ENCODE assay signal across 18 cellular contexts in the genomic region with DNA sequence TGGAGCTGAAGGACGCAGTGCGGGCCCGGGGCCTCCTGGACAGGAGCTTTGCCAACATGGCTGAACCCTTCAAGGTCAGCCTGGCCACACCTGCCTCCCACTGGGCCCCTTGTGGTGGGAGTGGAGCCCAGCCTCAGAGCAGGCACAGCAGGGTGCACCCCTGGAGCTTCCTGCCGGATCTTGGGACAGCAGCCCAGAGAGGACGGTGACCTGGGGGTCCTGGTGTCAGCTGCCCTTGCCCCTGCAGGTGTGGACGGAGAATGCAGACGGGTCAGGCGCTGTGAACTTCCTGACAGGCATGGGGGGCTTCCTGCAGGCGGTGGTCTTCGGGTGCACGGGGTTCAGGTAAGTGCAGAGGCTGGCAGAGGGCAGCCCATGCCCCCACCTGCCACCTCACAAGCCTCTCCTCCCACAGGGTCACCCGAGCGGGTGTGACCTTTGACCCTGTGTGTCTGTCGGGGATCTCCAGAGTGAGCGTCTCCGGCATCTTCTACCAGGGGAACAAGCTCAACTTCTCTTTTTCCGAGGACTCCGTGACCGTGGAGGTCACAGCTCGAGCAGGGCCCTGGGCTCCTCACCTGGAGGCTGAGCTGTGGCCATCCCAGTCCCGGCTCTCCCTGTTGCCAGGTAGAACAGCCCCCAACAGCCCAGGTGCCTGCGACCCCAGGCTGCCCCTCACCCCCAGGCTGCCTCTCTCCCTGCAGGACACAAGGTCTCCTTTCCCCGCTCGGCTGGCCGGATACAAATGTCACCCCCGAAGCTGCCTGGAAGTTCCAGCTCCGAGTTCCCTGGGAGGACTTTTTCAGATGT. TPM values are rescaled to one million over a fixed set of nuclear protein-coding genes. Genes with fewer than 3 reads are reported as not detected.
DNase-seq lines count a peak whose midpoint lies in the region; ATAC-seq and TF ChIP-seq lines count a peak whose summit lies in the region.
"Had no signal": no experiment of that assay in that cellular context is flagged by ENCODE, and none has a peak within 500 bp of the region (broad histone marks: within the 10 kb centered on the region; RNA-seq: fewer than 3 reads in every experiment).

No MANE protein-coding gene starts in this region.

- H2AFZ ChIP-seq in osteoblast (ENCODE audit: low read length) = no peak overlapping the region
- H2AFZ ChIP-seq: parathyroid adenoma, PC-9 had no signal

- H3K4me1 Mint-ChIP-seq in chondrocyte (ENCODE audit: low read depth) = peaks cover 9% of the 10 kb centered on the region

- H4K20me1 ChIP-seq in osteoblast (ENCODE audit: insufficient read depth, low read length) = no peaks in the 10 kb centered on the region

- H3K9me3 Mint-ChIP-seq in chondrocyte (ENCODE audit: low read depth) = no peaks in the 10 kb centered on the region
- H3K9me3 Mint-ChIP-seq: naive B cell had no signal

- no peaks in the 10 kb centered on the region for H3K79me2 ChIP-seq in osteoblast (ENCODE audit: insufficient read depth, low read length)
- H3K79me2 ChIP-seq: parathyroid adenoma had no signal

- H3K4me1 ChIP-seq in RWPE2 (ENCODE audit: insufficient read depth, poor library complexity, severe bottlenecking) (no peaks in the 10 kb centered on the region), osteoblast (ENCODE audit: insufficient read depth, low read length) (no peaks in the 10 kb centered on the region)
- H3K4me1 ChIP-seq: parathyroid adenoma had no signal

- H3K36me3 ChIP-seq in RWPE2 (ENCODE audit: low read depth) (no peaks in the 10 kb centered on the region), osteoblast (ENCODE audit: insufficient read depth, low read length) (no peaks in the 10 kb centered on the region)
- H3K36me3 ChIP-seq: thyroid gland had no signal

- no peaks in the 10 kb centered on the region for H3K9me3 ChIP-seq in RWPE2 (ENCODE audit: severe bottlenecking)
- no peaks in the 10 kb centered on the region for H3K9me3 ChIP-seq in osteoblast (ENCODE audit: low read depth, low read length)
- H3K9me3 ChIP-seq: esophagus muscularis mucosa, thyroid gland had no signal

- H3K4me3 ChIP-seq in RWPE2 (ENCODE audit: severe bottlenecking) = no peak overlapping the region
- no peak overlapping the region for H3K4me3 ChIP-seq in osteoblast (ENCODE audit: insufficient read depth, low read length)
- H3K4me3 ChIP-seq: esophagus muscularis mucosa, PC-9, SK-N-MC, thyroid gland had no signal

- H3K4me3 Mint-ChIP-seq in chondrocyte (ENCODE audit: unreplicated experiment) = no peak overlapping the region

- DNase-seq in RWPE2 (ENCODE audit: low spot score) (peak; percentile 62), chondrocyte (ENCODE audit: low spot score) (peak; percentile 90), osteoblast (ENCODE audit: insufficient read length, low spot score, missing footprints) (peak; percentile 86), OCI-M1 (lab: John Stamatoyannopoulos, UW) (no peak)
- DNase-seq: activated CD4-positive, CD25-positive, alpha-beta regulatory T cell treated with anti-CD3 and anti-CD28 coated beads, Interleukin-2, amount 50 U/mL, for 72 hours; mammary epithelial cell; naive B cell; NCI-H1417 treated with DMSO at 0.1 percent for 48 hours; NCI-H2171 treated with DMSO at 0.1 percent for 48 hours; NCI-H748 treated with DMSO at 0.1 percent for 48 hours; PC-9; T-helper 9 cell; thyroid gland had no signal

- no peaks in the 10 kb centered on the region for H3K27me3 ChIP-seq in RWPE2 (ENCODE audit: insufficient read depth, poor library complexity, severe bottlenecking)
- H3K27me3 ChIP-seq in osteoblast (ENCODE audit: insufficient read depth, low read length) = peaks cover 15% of the 10 kb centered on the region
- H3K27me3 ChIP-seq: thyroid gland had no signal

- no peaks in the 10 kb centered on the region for H3K27me3 Mint-ChIP-seq in chondrocyte (ENCODE audit: low read depth)

- TF ChIP-seq CTCF in RWPE2 (IDR thresholded peaks at IDR 0.05; ENCODE audit: poor library complexity, severe bottlenecking) = no peak
- TF ChIP-seq CTCF in chondrocyte (IDR thresholded peaks at IDR 0.05) = no peak
- TF ChIP-seq CTCF in osteoblast (IDR thresholded peaks at IDR 0.05; ENCODE audit: extremely low read depth, low read depth, low read length) = no peak

- H3K27ac ChIP-seq in RWPE2 (ENCODE audit: poor library complexity, severe bottlenecking) (no peak overlapping the region), osteoblast (ENCODE audit: low read depth, low read length) (no peak overlapping the region)
- H3K27ac ChIP-seq: esophagus muscularis mucosa, parathyroid adenoma, PC-9, SK-N-MC, thyroid gland had no signal

- H3K27ac Mint-ChIP-seq in chondrocyte (ENCODE audit: unreplicated experiment) = no peak overlapping the region
- H3K27ac Mint-ChIP-seq: naive B cell had no signal

- H3K36me3 Mint-ChIP-seq in chondrocyte (ENCODE audit: low read depth) = peaks cover 9% of the 10 kb centered on the region

- ATAC-seq in RWPE2 (ENCODE audit: low read depth) = no peak
- ATAC-seq in GM18868 (IDR thresholded peaks at IDR 0.05; ENCODE audit: unreplicated experiment) = no peak

- H3K4me2 ChIP-seq in osteoblast (ENCODE audit: insufficient read depth, low read length) = no peak overlapping the region
- H3K4me2 ChIP-seq: PC-9 had no signal

RNA-seq across cellular contexts. Expression of a gene that starts 5.1 kb away (rescaled TPM):
- 35.6 to 49.5 TPM (median 49.4 TPM) in 3 replicates for total RNA-seq in chondrocyte
- total RNA-seq in osteoblast = 7.7 and 8.7 TPM in 2 replicates

RNA-seq across cellular contexts. Expression of a gene that starts 5.3 kb away (rescaled TPM):
- not detected in 3 replicates for total RNA-seq in chondrocyte
- total RNA-seq in osteoblast = not detected in 2 replicates
- total RNA-seq: esophagus muscularis mucosa, glomerular endothelial cell, mammary epithelial cell, PC-9, thyroid gland had no signal

RNA-seq across cellular contexts. Expression of a gene that starts 13.6 kb away (rescaled TPM):
- total RNA-seq in chondrocyte = 100 to 109 TPM (median 107 TPM) in 3 replicates
- total RNA-seq in osteoblast = 54.5 and 105 TPM in 2 replicates

RNA-seq across cellular contexts. Expression of a gene that starts 15.8 kb away (rescaled TPM):
- total RNA-seq in chondrocyte (not detected in 3 replicates), osteoblast (not detected in 2 replicates)
- total RNA-seq: glomerular endothelial cell, mammary epithelial cell, PC-9 had no signal

RNA-seq across cellular contexts. Expression of a gene that starts 19.8 kb away (rescaled TPM):
- total RNA-seq in chondrocyte = 1.0 to 3.3 TPM (median 1.6 TPM) in 3 replicates
- total RNA-seq in osteoblast = 48.6 and 64.4 TPM in 2 replicates
